ENCODE assay signal across 10 cellular contexts in the genomic region with DNA sequence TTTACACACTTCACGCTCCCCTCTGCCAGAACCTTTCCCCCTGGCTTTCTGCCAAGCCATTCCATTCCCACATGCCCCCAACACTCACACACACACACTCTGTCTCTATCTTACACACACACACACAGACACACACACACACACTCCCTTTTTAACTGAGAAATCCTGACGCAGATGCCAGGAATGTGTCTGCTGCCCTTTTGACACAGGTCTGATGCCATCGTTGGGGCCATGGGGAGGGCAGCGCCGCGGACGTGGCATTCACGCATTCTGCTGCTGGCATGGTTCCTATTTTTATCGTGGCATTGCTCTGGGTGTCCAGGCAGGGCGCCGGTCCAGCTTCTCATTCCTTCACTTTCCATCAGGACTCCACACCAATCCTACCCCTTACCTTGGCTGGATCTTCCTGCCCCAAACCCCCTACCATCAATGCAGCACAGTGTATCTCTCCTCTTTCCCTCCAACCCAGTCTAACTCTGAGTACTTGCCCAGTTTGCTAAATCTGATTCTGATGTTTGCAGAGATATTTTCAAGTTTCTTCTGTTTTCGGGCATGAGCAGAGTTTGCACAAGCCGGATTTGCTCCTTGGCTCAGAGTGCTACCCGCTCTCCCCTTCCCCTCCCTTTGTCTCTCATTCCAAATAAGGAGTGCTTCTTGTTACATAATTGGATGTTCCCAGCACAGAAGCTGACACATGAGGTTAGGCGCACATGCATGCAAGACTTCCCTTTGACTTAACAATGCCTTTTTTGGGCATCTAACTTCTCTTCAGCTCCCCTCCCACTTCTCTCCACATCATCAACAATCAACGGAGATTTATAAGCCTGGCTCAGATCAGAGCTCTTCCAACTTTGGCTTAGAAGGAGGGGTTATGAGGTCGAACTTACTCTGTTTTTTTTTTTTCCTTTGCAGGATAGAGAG. TPM values are rescaled to one million over a fixed set of nuclear protein-coding genes. Genes with fewer than 3 reads are reported as not detected.
A peak's percentile ranks its signal among the peaks of the same experiment; 100 is the strongest.
DNase-seq lines count a peak whose midpoint lies in the region; ATAC-seq, FAIRE-seq and TF ChIP-seq lines count a peak whose summit lies in the region.
"Had no signal": no experiment of that assay in that cellular context is flagged by ENCODE, and none has a peak within 500 bp of the region (broad histone marks: within the 10 kb centered on the region; RNA-seq: fewer than 3 reads in every experiment).

No MANE protein-coding gene starts in this region.

- H3K4me1 Mint-ChIP-seq in glutamatergic neuron (ENCODE audit: low read depth, unreplicated experiment), result peaks cover 3% of the 10 kb centered on the region

- no peak for TF ChIP-seq RAD21 in Ishikawa (IDR thresholded peaks at IDR 0.05; ENCODE audit: low read depth)

- H3K36me3 ChIP-seq in bronchial epithelial cell (ENCODE audit: control insufficient read depth, insufficient read depth, low read length), result peaks cover 23% of the 10 kb centered on the region

- no peaks in the 10 kb centered on the region for H3K27me3 Mint-ChIP-seq in glutamatergic neuron (ENCODE audit: unreplicated experiment)

- H3K27ac ChIP-seq in substantia nigra (ENCODE audit: low read depth, low read length, poor library complexity, severe bottlenecking), result peak overlapping the region; percentile 33
- H3K27ac ChIP-seq: cardiac muscle cell had no signal

- no peak overlapping the region for H3K27ac Mint-ChIP-seq in glutamatergic neuron (ENCODE audit: unreplicated experiment)

- peaks cover 6% of the 10 kb centered on the region for H3K9me3 Mint-ChIP-seq in glutamatergic neuron (ENCODE audit: unreplicated experiment)

- H3K4me3 Mint-ChIP-seq in glutamatergic neuron (ENCODE audit: unreplicated experiment), result no peak overlapping the region

- in situ Hi-C loops in GM13976 (cut with MboI; ENCODE audit: low sequenced_read_pairs, unreplicated experiment), result no loop called here

- no peak for ATAC-seq in GM19351 (IDR thresholded peaks at IDR 0.05; ENCODE audit: unreplicated experiment)
- no peak for ATAC-seq in GM21390 (IDR thresholded peaks at IDR 0.05; ENCODE audit: unreplicated experiment)

- TF ChIP-seq CTCF in bronchial epithelial cell (IDR thresholded peaks at IDR 0.05; ENCODE audit: insufficient read depth, low read length, severe bottlenecking) (no peak), glutamatergic neuron (IDR thresholded peaks at IDR 0.05; ENCODE audit: partially characterized antibody, unreplicated experiment) (no peak), GM13976 (IDR thresholded peaks at IDR 0.05; ENCODE audit: borderline replicate concordance, control extremely low read depth, extremely low read depth, insufficient read depth, missing control alignments) (no peak)

- no peak overlapping the region for H3K4me3 ChIP-seq in bronchial epithelial cell (ENCODE audit: low read depth, low read length)
- H3K4me3 ChIP-seq: cardiac muscle cell had no signal

- DNase-seq in bronchial epithelial cell (ENCODE audit: low read depth) (peak; percentile 86), left kidney (ENCODE audit: low read depth, low spot score) (peak; percentile 79), substantia nigra (lab: John Stamatoyannopoulos, UW) (peak in 7 of 49 donors; percentile 10 to 54 (median 16)), glutamatergic neuron (no peak), GM13976 (ENCODE audit: low spot score) (no peak)
- DNase-seq: stimulated activated CD4-positive, alpha-beta T cell treated with anti-CD3 and anti-CD28 coated beads, Interleukin-4, amount 100 ng/mL, for 24 hours had no signal

- peak; percentile 20; the same call in 1 of the 2 replicates for TF ChIP-seq EP300 in Ishikawa (IDR thresholded peaks at IDR 0.05; ENCODE audit: borderline replicate concordance)

- no peaks in the 10 kb centered on the region for H3K27me3 ChIP-seq in bronchial epithelial cell (ENCODE audit: control insufficient read depth, insufficient read depth, low read length)
- H3K27me3 ChIP-seq: cardiac muscle cell had no signal

- FAIRE-seq in bronchial epithelial cell (lab: Jason Lieb, UNC), result peak; percentile 86

- H3K36me3 Mint-ChIP-seq in glutamatergic neuron (ENCODE audit: unreplicated experiment), result peaks cover 9% of the 10 kb centered on the region

TF ChIP-seq in Ishikawa, 13 proteins besides CTCF, POLR2A, EP300 and RAD21:
- TF ChIP-seq ZBTB7A (IDR thresholded peaks at IDR 0.05; ENCODE audit: low read depth) (no peak), CEBPB (IDR thresholded peaks at IDR 0.05) (no peak), TEAD4 (IDR thresholded peaks at IDR 0.05) (peak; percentile 54), MAX (IDR thresholded peaks at IDR 0.05) (peak; percentile 51; the same call in 1 of the 2 replicates)
- TF ChIP-seq, protein P1, sequence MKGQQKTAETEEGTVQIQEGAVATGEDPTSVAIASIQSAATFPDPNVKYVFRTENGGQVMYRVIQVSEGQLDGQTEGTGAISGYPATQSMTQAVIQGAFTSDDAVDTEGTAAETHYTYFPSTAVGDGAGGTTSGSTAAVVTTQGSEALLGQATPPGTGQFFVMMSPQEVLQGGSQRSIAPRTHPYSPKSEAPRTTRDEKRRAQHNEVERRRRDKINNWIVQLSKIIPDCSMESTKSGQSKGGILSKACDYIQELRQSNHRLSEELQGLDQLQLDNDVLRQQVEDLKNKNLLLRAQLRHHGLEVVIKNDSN (IDR thresholded peaks at IDR 0.05), result no peak

RNA-seq across cellular contexts. Expression of gene SNX19, which starts 18.8 kb away (rescaled TPM):
- total RNA-seq in bronchial epithelial cell (34.8 and 50.7 TPM in 2 replicates), glutamatergic neuron (ENCODE audit: unreplicated experiment) (65.5 TPM)

Comparison
In these comparisons a context has a peak if more than half of its experiments do, and no peak if none do; other contexts are left out.
1. DNase-seq: peak in bronchial epithelial cell (single experiment) and left kidney (single experiment); none in glutamatergic neuron (single experiment) and GM13976 (single experiment).